In the genomic region with DNA sequence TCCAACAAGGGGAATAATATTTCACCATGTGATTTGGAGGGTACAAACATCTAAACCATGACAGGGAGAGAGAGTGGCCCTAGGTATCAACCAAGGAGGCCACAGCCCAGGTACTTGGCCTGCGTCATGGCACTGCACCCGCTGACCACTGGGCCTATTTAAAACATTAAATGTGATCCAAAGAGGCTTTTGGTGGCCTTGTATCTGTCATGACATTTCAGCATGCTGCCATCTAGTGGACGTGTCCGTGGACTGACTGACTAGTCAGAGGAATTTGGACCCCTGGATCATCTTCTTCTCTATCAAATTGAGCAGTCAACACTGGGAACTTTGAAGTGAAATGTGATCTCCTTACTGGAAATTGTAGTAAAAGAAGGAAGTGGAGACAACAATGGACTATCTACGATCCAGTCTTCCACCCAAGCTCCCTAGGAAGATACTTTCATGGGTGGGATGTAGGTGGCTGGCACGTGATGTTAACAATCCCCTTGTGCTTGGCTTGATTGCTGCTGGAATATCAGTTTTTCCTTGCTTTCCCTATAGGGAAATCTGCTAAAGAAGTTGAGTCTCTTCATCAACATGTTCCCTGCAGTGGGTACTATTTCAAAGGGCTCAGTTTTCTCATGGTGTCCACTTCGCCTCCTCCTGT, we compare ENCODE assay signal across 9 cellular contexts. TPM values are rescaled to one million over a fixed set of nuclear protein-coding genes. Genes with fewer than 3 reads are reported as not detected.
DNase-seq lines count a peak whose midpoint lies in the region; ATAC-seq, FAIRE-seq and TF ChIP-seq lines count a peak whose summit lies in the region.
"Had no signal": no experiment of that assay in that cellular context is flagged by ENCODE, and none has a peak within 500 bp of the region (broad histone marks: within the 10 kb centered on the region; RNA-seq: fewer than 3 reads in every experiment).

No MANE protein-coding gene starts in this region.

- no peak overlapping the region for H2BK120ac ChIP-seq in trophoblast cell (ENCODE audit: insufficient read depth, low read length, poor library complexity)

- no peaks in the 10 kb centered on the region for H3K27me3 ChIP-seq in trophoblast cell (ENCODE audit: insufficient read depth, low read length)

- H3K9ac ChIP-seq in trophoblast cell (ENCODE audit: low read length), result no peak overlapping the region

- DNase-seq in D721Med (ENCODE audit: insufficient read length, low spot score), result no peak
- peak; percentile 18 for DNase-seq in GM19238 (ENCODE audit: insufficient read length, low spot score)
- peak in 58 of 76 experiments; percentile 1 to 73 (median 31) for DNase-seq in HUDEP-2 (lab: John Stamatoyannopoulos, UW; ENCODE audit: unreplicated experiment in 76 of 76)
- DNase-seq in T-helper 2 cell treated with Interferon-gamma antibody and Interleukin-4, amounts not matched to agents 5 μg/mL and 100 μg/mL, for 36 hours (ENCODE audit: low spot score), result peak; percentile 16
- peak; percentile 74 to 80 for DNase-seq in erythroblast (lab: John Stamatoyannopoulos, UW)
- DNase-seq in trophoblast cell, result peak; percentile 34 to 74

- no peaks in the 10 kb centered on the region for H3K36me3 Mint-ChIP-seq in T-helper 2 cell treated with Interferon-gamma antibody and Interleukin-4, amounts not matched to agents 5 μg/mL and 100 μg/mL, for 36 hours (ENCODE audit: low read depth)

- H3K27ac ChIP-seq in trophoblast cell (ENCODE audit: low read depth, low read length), result no peak overlapping the region
- H3K27ac ChIP-seq: skin epidermis had no signal

- H4K91ac ChIP-seq in trophoblast cell (ENCODE audit: low read depth, low read length), result no peak overlapping the region

- no peak overlapping the region for H3K4me3 Mint-ChIP-seq in T-helper 2 cell treated with Interferon-gamma antibody and Interleukin-4, amounts not matched to agents 5 μg/mL and 100 μg/mL, for 36 hours

- no peak overlapping the region for H3K14ac ChIP-seq in trophoblast cell (ENCODE audit: low read length)

- no peak overlapping the region for H3K23ac ChIP-seq in trophoblast cell (ENCODE audit: low read length)

- peaks cover 3 to 4% of the 10 kb centered on the region in 2 experiments for H3K4me1 ChIP-seq in trophoblast cell (ENCODE audit: control insufficient read depth in 1 of 2, insufficient read depth in 2 of 2, low read length in 2 of 2)

- H3K18ac ChIP-seq in trophoblast cell (ENCODE audit: low read length), result no peak overlapping the region

- no peak overlapping the region for H2AK5ac ChIP-seq in trophoblast cell (ENCODE audit: low read length)

- H3K27ac Mint-ChIP-seq in T-helper 2 cell treated with Interferon-gamma antibody and Interleukin-4, amounts not matched to agents 5 μg/mL and 100 μg/mL, for 36 hours, result no peak overlapping the region

- H3K9me3 Mint-ChIP-seq in T-helper 2 cell treated with Interferon-gamma antibody and Interleukin-4, amounts not matched to agents 5 μg/mL and 100 μg/mL, for 36 hours, result no peaks in the 10 kb centered on the region

- H2BK5ac ChIP-seq in trophoblast cell (ENCODE audit: low read depth, low read length, poor library complexity), result no peak overlapping the region

- no peak overlapping the region for H2BK12ac ChIP-seq in trophoblast cell (ENCODE audit: low read length)

- ATAC-seq in GM18505 (IDR thresholded peaks at IDR 0.05; ENCODE audit: unreplicated experiment) (no peak), HG03097 (IDR thresholded peaks at IDR 0.05; ENCODE audit: low FRiP score, unreplicated experiment) (no peak)

- no peaks in the 10 kb centered on the region for H3K4me1 Mint-ChIP-seq in T-helper 2 cell treated with Interferon-gamma antibody and Interleukin-4, amounts not matched to agents 5 μg/mL and 100 μg/mL, for 36 hours (ENCODE audit: low read depth)

- H3K79me1 ChIP-seq in trophoblast cell (ENCODE audit: low read length), result no peaks in the 10 kb centered on the region

- H3K9me3 ChIP-seq in trophoblast cell (ENCODE audit: insufficient read depth, low read depth, low read length), result peaks cover 2% of the 10 kb centered on the region

- H3K4ac ChIP-seq in trophoblast cell (ENCODE audit: low read depth, low read length), result no peak overlapping the region

- no peak overlapping the region for H3K4me3 ChIP-seq in trophoblast cell (ENCODE audit: low read depth, low read length)
- H3K4me3 ChIP-seq: skin epidermis had no signal

- H3K79me2 ChIP-seq in trophoblast cell (ENCODE audit: control insufficient read depth, insufficient read depth, low read length, poor library complexity), result no peaks in the 10 kb centered on the region

- H3K27me3 Mint-ChIP-seq in T-helper 2 cell treated with Interferon-gamma antibody and Interleukin-4, amounts not matched to agents 5 μg/mL and 100 μg/mL, for 36 hours (ENCODE audit: low read depth), result peaks cover 7% of the 10 kb centered on the region

- no peak overlapping the region for H3K4me2 ChIP-seq in trophoblast cell (ENCODE audit: low read length)

- no peak for FAIRE-seq in D721Med (lab: Jason Lieb, UNC)

- TF ChIP-seq POLR2A in erythroblast (IDR thresholded peaks at IDR 0.05; ENCODE audit: low read length) (no peak), GM18505 (IDR thresholded peaks at IDR 0.05; ENCODE audit: borderline replicate concordance, extremely low read depth, insufficient read depth, insufficient read length) (no peak)

- TF ChIP-seq CTCF in D721Med (IDR thresholded peaks at IDR 0.05; ENCODE audit: insufficient read depth, missing control alignments), result peak; percentile 56

- H2AFZ ChIP-seq in trophoblast cell (ENCODE audit: insufficient read depth, low read length, poor library complexity), result no peak overlapping the region

- H4K8ac ChIP-seq in trophoblast cell (ENCODE audit: low read depth, low read length), result no peak overlapping the region

- no peak overlapping the region for H4K12ac ChIP-seq in trophoblast cell (ENCODE audit: low read depth, low read length)

- H3K36me3 ChIP-seq in trophoblast cell (ENCODE audit: control insufficient read depth in 1 of 2, insufficient read depth in 2 of 2, low read length in 2 of 2), result no peaks in the 10 kb centered on the region

- WGBS in trophoblast cell (ENCODE audit: extremely low coverage, insufficient coverage, insufficient read length), result no CpG with 5 or more reads among the region's 7 CpGs

RNA-seq across cellular contexts. Expression of gene ITGA8, which starts 24.6 kb away (rescaled TPM):
- 1.7 and 1.8 TPM in 2 replicates for polyA plus RNA-seq in trophoblast cell (2013)
